In the genomic region with DNA sequence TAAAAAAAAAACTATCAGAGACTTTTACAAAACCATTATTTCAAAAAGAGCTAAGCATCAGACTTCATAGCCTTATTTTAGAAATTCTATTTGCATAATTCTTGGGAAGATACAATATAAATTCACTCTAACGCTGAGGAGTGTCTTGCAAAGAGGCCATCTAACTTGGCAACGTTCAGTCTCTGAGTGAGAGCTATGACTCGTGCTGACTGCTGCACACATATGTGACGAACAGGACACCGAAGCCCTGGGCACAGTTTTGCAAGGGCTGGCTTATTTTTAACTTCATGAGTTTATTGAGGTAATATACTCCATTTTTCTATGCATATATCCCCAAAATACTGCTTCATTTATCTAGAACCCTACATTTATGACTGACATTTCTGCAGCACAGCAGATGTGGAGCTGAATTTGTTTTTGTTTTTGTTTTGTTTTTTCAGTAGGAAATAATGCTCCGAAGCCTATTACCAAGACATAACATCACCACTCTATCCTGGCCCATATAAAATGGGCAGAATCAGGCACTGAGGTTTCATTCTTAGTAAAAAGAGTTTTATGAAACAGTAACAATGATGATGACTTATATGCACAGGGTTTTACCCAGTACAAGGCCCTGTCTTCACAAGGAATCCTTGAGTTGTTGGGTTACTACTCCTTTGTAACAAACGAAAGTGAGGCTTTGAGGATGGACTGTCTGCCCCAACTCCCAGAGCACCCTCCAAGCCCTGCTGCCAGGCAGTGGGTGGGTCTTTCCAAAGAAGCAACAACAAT, we compare ENCODE assay signal across 3 cellular contexts.
A peak's percentile ranks its signal among the peaks of the same experiment; 100 is the strongest.
TF ChIP-seq lines count a peak whose summit lies in the region.

No MANE protein-coding gene starts in this region.

TF ChIP-seq in HepG2, 621 proteins besides CTCF, POLR2A, EP300 and RAD21:
- TF ChIP-seq BORCS8-MEF2B (CRISPR knock-in tag; IDR thresholded peaks at IDR 0.05): no peak
- TF ChIP-seq ZFP37 (CRISPR knock-in tag; IDR thresholded peaks at IDR 0.05; ENCODE audit: borderline replicate concordance): no peak
- TF ChIP-seq POGZ (CRISPR knock-in tag; IDR thresholded peaks at IDR 0.05): no peak
- TF ChIP-seq SALL2 (CRISPR knock-in tag; IDR thresholded peaks at IDR 0.05): no peak
- TF ChIP-seq ZNF775 (CRISPR knock-in tag; IDR thresholded peaks at IDR 0.05; ENCODE audit: borderline replicate concordance): no peak
- TF ChIP-seq, protein P1, sequence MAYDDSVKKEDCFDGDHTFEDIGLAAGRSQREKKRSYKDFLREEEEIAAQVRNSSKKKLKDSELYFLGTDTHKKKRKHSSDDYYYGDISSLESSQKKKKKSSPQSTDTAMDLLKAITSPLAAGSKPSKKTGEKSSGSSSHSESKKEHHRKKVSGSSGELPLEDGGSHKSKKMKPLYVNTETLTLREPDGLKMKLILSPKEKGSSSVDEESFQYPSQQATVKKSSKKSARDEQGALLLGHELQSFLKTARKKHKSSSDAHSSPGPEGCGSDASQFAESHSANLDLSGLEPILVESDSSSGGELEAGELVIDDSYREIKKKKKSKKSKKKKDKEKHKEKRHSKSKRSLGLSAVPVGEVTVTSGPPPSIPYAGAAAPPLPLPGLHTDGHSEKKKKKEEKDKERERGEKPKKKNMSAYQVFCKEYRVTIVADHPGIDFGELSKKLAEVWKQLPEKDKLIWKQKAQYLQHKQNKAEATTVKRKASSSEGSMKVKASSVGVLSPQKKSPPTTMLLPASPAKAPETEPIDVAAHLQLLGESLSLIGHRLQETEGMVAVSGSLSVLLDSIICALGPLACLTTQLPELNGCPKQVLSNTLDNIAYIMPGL (CRISPR knock-in tag; IDR thresholded peaks at IDR 0.05; ENCODE audit: borderline replicate concordance in 1 of 2, low read depth in 1 of 2): no peak
- TF ChIP-seq, protein P2, sequence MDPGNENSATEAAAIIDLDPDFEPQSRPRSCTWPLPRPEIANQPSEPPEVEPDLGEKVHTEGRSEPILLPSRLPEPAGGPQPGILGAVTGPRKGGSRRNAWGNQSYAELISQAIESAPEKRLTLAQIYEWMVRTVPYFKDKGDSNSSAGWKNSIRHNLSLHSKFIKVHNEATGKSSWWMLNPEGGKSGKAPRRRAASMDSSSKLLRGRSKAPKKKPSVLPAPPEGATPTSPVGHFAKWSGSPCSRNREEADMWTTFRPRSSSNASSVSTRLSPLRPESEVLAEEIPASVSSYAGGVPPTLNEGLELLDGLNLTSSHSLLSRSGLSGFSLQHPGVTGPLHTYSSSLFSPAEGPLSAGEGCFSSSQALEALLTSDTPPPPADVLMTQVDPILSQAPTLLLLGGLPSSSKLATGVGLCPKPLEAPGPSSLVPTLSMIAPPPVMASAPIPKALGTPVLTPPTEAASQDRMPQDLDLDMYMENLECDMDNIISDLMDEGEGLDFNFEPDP (CRISPR knock-in tag; conservative IDR thresholded peaks at IDR 0.05): no peak
- no peak for TF ChIP-seq TBX3 (IDR thresholded peaks at IDR 0.05; ENCODE audit: borderline replicate concordance)
- no peak for TF ChIP-seq ZNF850 (CRISPR knock-in tag; conservative IDR thresholded peaks at IDR 0.05)
- TF ChIP-seq, protein P3, sequence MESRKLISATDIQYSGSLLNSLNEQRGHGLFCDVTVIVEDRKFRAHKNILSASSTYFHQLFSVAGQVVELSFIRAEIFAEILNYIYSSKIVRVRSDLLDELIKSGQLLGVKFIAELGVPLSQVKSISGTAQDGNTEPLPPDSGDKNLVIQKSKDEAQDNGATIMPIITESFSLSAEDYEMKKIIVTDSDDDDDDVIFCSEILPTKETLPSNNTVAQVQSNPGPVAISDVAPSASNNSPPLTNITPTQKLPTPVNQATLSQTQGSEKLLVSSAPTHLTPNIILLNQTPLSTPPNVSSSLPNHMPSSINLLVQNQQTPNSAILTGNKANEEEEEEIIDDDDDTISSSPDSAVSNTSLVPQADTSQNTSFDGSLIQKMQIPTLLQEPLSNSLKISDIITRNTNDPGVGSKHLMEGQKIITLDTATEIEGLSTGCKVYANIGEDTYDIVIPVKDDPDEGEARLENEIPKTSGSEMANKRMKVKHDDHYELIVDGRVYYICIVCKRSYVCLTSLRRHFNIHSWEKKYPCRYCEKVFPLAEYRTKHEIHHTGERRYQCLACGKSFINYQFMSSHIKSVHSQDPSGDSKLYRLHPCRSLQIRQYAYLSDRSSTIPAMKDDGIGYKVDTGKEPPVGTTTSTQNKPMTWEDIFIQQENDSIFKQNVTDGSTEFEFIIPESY (CRISPR knock-in tag; IDR thresholded peaks at IDR 0.05): no peak
- no peak for TF ChIP-seq RFXANK (CRISPR knock-in tag; IDR thresholded peaks at IDR 0.05)
- no peak for TF ChIP-seq SOX5 (CRISPR knock-in tag; IDR thresholded peaks at IDR 0.05; ENCODE audit: borderline replicate concordance)
- no peak for TF ChIP-seq ZNF143 (CRISPR knock-in tag; IDR thresholded peaks at IDR 0.05)

TF ChIP-seq in GM12878, 131 proteins besides CTCF, POLR2A, EP300 and RAD21:
- no peak for TF ChIP-seq ZNF274 (IDR thresholded peaks at IDR 0.05; ENCODE audit: insufficient read depth, insufficient read length)
- TF ChIP-seq KDM1A (IDR thresholded peaks at IDR 0.05; ENCODE audit: borderline replicate concordance): no peak
- TF ChIP-seq, protein P4, sequence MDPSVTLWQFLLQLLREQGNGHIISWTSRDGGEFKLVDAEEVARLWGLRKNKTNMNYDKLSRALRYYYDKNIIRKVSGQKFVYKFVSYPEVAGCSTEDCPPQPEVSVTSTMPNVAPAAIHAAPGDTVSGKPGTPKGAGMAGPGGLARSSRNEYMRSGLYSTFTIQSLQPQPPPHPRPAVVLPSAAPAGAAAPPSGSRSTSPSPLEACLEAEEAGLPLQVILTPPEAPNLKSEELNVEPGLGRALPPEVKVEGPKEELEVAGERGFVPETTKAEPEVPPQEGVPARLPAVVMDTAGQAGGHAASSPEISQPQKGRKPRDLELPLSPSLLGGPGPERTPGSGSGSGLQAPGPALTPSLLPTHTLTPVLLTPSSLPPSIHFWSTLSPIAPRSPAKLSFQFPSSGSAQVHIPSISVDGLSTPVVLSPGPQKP (IDR thresholded peaks at IDR 0.05; ENCODE audit: low read depth, low read length): no peak
- TF ChIP-seq ZNF207 (IDR thresholded peaks at IDR 0.05; ENCODE audit: borderline replicate concordance): no peak
- no peak for TF ChIP-seq ZNF217 (IDR thresholded peaks at IDR 0.05)
- TF ChIP-seq SREBF1 (IDR thresholded peaks at IDR 0.05; ENCODE audit: low read length): no peak
- no peak for TF ChIP-seq IRF4 (IDR thresholded peaks at IDR 0.05; ENCODE audit: low read depth, low read length)
- TF ChIP-seq, protein P5, sequence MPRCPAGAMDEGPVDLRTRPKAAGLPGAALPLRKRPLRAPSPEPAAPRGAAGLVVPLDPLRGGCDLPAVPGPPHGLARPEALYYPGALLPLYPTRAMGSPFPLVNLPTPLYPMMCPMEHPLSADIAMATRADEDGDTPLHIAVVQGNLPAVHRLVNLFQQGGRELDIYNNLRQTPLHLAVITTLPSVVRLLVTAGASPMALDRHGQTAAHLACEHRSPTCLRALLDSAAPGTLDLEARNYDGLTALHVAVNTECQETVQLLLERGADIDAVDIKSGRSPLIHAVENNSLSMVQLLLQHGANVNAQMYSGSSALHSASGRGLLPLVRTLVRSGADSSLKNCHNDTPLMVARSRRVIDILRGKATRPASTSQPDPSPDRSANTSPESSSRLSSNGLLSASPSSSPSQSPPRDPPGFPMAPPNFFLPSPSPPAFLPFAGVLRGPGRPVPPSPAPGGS (IDR thresholded peaks at IDR 0.05; ENCODE audit: borderline replicate concordance, insufficient read depth, low read depth, low read length, poor library complexity, severe bottlenecking): peak; percentile 13

TF ChIP-seq in GM23338, 12 proteins besides CTCF, POLR2A, EP300 and RAD21:
- TF ChIP-seq EZH2 (IDR thresholded peaks at IDR 0.05; ENCODE audit: low read depth, unreplicated experiment) (no peak), STAT1 (IDR thresholded peaks at IDR 0.05; ENCODE audit: unreplicated experiment) (no peak), ZNF114 (CRISPR knock-in tag; IDR thresholded peaks at IDR 0.05) (no peak), EZH2phosphoT487 (IDR thresholded peaks at IDR 0.05; ENCODE audit: unreplicated experiment) (no peak), CREB1 (CRISPR knock-in tag; IDR thresholded peaks at IDR 0.05; ENCODE audit: low read depth) (no peak), JUNB (IDR thresholded peaks at IDR 0.05; ENCODE audit: unreplicated experiment) (no peak), NANOG (IDR thresholded peaks at IDR 0.05; ENCODE audit: borderline replicate concordance) (no peak)
- TF ChIP-seq, protein P6, sequence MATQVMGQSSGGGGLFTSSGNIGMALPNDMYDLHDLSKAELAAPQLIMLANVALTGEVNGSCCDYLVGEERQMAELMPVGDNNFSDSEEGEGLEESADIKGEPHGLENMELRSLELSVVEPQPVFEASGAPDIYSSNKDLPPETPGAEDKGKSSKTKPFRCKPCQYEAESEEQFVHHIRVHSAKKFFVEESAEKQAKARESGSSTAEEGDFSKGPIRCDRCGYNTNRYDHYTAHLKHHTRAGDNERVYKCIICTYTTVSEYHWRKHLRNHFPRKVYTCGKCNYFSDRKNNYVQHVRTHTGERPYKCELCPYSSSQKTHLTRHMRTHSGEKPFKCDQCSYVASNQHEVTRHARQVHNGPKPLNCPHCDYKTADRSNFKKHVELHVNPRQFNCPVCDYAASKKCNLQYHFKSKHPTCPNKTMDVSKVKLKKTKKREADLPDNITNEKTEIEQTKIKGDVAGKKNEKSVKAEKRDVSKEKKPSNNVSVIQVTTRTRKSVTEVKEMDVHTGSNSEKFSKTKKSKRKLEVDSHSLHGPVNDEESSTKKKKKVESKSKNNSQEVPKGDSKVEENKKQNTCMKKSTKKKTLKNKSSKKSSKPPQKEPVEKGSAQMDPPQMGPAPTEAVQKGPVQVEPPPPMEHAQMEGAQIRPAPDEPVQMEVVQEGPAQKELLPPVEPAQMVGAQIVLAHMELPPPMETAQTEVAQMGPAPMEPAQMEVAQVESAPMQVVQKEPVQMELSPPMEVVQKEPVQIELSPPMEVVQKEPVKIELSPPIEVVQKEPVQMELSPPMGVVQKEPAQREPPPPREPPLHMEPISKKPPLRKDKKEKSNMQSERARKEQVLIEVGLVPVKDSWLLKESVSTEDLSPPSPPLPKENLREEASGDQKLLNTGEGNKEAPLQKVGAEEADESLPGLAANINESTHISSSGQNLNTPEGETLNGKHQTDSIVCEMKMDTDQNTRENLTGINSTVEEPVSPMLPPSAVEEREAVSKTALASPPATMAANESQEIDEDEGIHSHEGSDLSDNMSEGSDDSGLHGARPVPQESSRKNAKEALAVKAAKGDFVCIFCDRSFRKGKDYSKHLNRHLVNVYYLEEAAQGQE (IDR thresholded peaks at IDR 0.05; ENCODE audit: unreplicated experiment): no peak
- TF ChIP-seq, protein P7, sequence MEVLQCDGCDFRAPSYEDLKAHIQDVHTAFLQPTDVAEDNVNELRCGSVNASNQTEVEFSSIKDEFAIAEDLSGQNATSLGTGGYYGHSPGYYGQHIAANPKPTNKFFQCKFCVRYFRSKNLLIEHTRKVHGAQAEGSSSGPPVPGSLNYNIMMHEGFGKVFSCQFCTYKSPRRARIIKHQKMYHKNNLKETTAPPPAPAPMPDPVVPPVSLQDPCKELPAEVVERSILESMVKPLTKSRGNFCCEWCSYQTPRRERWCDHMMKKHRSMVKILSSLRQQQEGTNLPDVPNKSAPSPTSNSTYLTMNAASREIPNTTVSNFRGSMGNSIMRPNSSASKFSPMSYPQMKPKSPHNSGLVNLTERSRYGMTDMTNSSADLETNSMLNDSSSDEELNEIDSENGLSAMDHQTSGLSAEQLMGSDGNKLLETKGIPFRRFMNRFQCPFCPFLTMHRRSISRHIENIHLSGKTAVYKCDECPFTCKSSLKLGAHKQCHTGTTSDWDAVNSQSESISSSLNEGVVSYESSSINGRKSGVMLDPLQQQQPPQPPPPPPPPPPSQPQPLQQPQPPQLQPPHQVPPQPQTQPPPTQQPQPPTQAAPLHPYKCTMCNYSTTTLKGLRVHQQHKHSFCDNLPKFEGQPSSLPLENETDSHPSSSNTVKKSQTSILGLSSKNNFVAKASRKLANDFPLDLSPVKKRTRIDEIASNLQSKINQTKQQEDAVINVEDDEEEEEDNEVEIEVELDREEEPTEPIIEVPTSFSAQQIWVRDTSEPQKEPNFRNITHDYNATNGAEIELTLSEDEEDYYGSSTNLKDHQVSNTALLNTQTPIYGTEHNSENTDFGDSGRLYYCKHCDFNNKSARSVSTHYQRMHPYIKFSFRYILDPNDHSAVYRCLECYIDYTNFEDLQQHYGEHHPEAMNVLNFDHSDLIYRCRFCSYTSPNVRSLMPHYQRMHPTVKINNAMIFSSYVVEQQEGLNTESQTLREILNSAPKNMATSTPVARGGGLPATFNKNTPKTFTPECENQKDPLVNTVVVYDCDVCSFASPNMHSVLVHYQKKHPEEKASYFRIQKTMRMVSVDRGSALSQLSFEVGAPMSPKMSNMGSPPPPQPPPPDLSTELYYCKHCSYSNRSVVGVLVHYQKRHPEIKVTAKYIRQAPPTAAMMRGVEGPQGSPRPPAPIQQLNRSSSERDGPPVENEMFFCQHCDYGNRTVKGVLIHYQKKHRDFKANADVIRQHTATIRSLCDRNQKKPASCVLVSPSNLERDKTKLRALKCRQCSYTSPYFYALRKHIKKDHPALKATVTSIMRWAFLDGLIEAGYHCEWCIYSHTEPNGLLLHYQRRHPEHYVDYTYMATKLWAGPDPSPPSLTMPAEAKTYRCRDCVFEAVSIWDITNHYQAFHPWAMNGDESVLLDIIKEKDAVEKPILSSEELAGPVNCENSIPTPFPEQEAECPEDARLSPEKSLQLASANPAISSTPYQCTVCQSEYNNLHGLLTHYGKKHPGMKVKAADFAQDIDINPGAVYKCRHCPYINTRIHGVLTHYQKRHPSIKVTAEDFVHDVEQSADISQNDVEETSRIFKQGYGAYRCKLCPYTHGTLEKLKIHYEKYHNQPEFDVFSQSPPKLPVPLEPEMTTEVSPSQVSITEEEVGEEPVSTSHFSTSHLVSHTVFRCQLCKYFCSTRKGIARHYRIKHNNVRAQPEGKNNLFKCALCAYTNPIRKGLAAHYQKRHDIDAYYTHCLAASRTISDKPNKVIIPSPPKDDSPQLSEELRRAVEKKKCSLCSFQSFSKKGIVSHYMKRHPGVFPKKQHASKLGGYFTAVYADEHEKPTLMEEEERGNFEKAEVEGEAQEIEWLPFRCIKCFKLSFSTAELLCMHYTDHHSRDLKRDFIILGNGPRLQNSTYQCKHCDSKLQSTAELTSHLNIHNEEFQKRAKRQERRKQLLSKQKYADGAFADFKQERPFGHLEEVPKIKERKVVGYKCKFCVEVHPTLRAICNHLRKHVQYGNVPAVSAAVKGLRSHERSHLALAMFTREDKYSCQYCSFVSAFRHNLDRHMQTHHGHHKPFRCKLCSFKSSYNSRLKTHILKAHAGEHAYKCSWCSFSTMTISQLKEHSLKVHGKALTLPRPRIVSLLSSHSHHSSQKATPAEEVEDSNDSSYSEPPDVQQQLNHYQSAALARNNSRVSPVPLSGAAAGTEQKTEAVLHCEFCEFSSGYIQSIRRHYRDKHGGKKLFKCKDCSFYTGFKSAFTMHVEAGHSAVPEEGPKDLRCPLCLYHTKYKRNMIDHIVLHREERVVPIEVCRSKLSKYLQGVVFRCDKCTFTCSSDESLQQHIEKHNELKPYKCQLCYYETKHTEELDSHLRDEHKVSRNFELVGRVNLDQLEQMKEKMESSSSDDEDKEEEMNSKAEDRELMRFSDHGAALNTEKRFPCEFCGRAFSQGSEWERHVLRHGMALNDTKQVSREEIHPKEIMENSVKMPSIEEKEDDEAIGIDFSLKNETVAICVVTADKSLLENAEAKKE (CRISPR knock-in tag; IDR thresholded peaks at IDR 0.05): no peak
- TF ChIP-seq, protein P8, sequence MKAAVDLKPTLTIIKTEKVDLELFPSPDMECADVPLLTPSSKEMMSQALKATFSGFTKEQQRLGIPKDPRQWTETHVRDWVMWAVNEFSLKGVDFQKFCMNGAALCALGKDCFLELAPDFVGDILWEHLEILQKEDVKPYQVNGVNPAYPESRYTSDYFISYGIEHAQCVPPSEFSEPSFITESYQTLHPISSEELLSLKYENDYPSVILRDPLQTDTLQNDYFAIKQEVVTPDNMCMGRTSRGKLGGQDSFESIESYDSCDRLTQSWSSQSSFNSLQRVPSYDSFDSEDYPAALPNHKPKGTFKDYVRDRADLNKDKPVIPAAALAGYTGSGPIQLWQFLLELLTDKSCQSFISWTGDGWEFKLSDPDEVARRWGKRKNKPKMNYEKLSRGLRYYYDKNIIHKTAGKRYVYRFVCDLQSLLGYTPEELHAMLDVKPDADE (IDR thresholded peaks at IDR 0.05): no peak
